9 cellular contexts compared by ENCODE assay signal in genomic region chr15:101070502-101071273, GRCh38.
DNase-seq lines count a peak whose midpoint lies in the region; ATAC-seq and TF ChIP-seq lines count a peak whose summit lies in the region.
"Had no signal": no experiment of that assay in that cellular context is flagged by ENCODE, and none has a peak within 500 bp of the region (broad histone marks: within the 10 kb centered on the region; RNA-seq: fewer than 3 reads in every experiment).

No MANE protein-coding gene starts in this region.

- no peak for TF ChIP-seq POLR2A in upper lobe of left lung (IDR thresholded peaks at IDR 0.05)

- WGBS in upper lobe of left lung, 2 donors = 57 to 63% methylated on average over 6 of the region's 6 CpGs

- no peaks in the 10 kb centered on the region for H3K4me1 Mint-ChIP-seq in natural killer cell treated with Interleukin-12 subunit alpha and Interleukin-12 subunit beta and Interleukin-15 and Interleukin-18, amount 100 ng/mL, for 72 hours (ENCODE audit: low read depth in 2 of 2)
- H3K4me1 Mint-ChIP-seq: central memory CD8-positive, alpha-beta T cell had no signal

- H3K27me3 ChIP-seq in A673 (replicated peaks; ENCODE audit: insufficient read depth, low read depth, low read length, poor library complexity) (no peaks in the 10 kb centered on the region), HUES6 (ENCODE audit: control insufficient read depth, insufficient read depth, low read length) (no peaks in the 10 kb centered on the region), adipocyte (replicated peaks; ENCODE audit: control insufficient read depth, insufficient read depth, low read length) (no peaks in the 10 kb centered on the region), iPS-18a (ENCODE audit: control insufficient read depth, insufficient read depth, low read length) (no peaks in the 10 kb centered on the region), upper lobe of left lung (no peaks in the 10 kb centered on the region)

- CTCF ChIA-PET in A673 (lab: Charles Lee) = interaction anchor here (0.7 kb wide), 1 partner anchor 9 kb away, joined by 6 read pairs; no protein-coding TSS in a partner anchor

- peak in 1 of 2 donors; percentile 76 for ATAC-seq in upper lobe of left lung (ENCODE audit: low FRiP score in 2 of 2)
- no peak for ATAC-seq in natural killer cell treated with Interleukin-12 subunit alpha and Interleukin-12 subunit beta and Interleukin-15 and Interleukin-18, amount 100 ng/mL, for 72 hours

- H3K9me3 ChIP-seq in A673 (ENCODE audit: low read depth, low read length, poor library complexity, severe bottlenecking) (no peaks in the 10 kb centered on the region), HUES6 (ENCODE audit: control insufficient read depth, insufficient read depth, low read depth, low read length) (peaks cover 3% of the 10 kb centered on the region; the same call in 1 of the 2 replicates), adipocyte (ENCODE audit: control insufficient read depth, low read length) (no peaks in the 10 kb centered on the region), iPS-18a (ENCODE audit: control insufficient read depth, low read depth, low read length) (no peaks in the 10 kb centered on the region), upper lobe of left lung (no peaks in the 10 kb centered on the region)

- no peaks in the 10 kb centered on the region for H3K36me3 Mint-ChIP-seq in natural killer cell treated with Interleukin-12 subunit alpha and Interleukin-12 subunit beta and Interleukin-15 and Interleukin-18, amount 100 ng/mL, for 72 hours

- H3K4me3 ChIP-seq in A673 (ENCODE audit: low read depth, low read length, poor library complexity, severe bottlenecking) (no peak overlapping the region), HUES6 (ENCODE audit: low read depth, low read length) (no peak overlapping the region), adipocyte (ENCODE audit: low read length) (no peak overlapping the region), iPS-18a (ENCODE audit: low read length) (no peak overlapping the region), upper lobe of left lung (no peak overlapping the region)

- intact Hi-C loops in A673 (cut with micrococcal nuclease; ENCODE audit: unreplicated experiment) = no loop called here

- H3K36me3 ChIP-seq in A673 (ENCODE audit: insufficient read depth, low read length, poor library complexity, severe bottlenecking) (no peaks in the 10 kb centered on the region), HUES6 (ENCODE audit: control insufficient read depth, insufficient read depth, low read length) (no peaks in the 10 kb centered on the region), adipocyte (ENCODE audit: control insufficient read depth, insufficient read depth, low read length, severe bottlenecking) (peaks cover 12% of the 10 kb centered on the region), iPS-18a (ENCODE audit: control insufficient read depth, low read depth, low read length) (no peaks in the 10 kb centered on the region), upper lobe of left lung (peaks cover 0 to 13% (median 5%) of the 10 kb centered on the region in 4 donors)

- peak overlapping the region; percentile 52 for H3K27ac ChIP-seq in A673 (ENCODE audit: low read depth, low read length, poor library complexity, severe bottlenecking)
- peak overlapping the region; percentile 99 for H3K27ac ChIP-seq in HUES6 (ENCODE audit: low read depth, low read length)
- H3K27ac ChIP-seq in iPS-18a (ENCODE audit: low read length) = peak overlapping the region; percentile 38
- peak overlapping the region; percentile 35 to 67 (median 48) for H3K27ac ChIP-seq in upper lobe of left lung

- peak; percentile 73 for DNase-seq in A673 (ENCODE audit: low spot score)
- peak; percentile 78 for DNase-seq in adipocyte (ENCODE audit: low read depth)
- no peak for DNase-seq in upper lobe of left lung
- DNase-seq in GOT3 (lab: John Stamatoyannopoulos, UW) = no peak
- DNase-seq in activated gamma-delta T cell (lab: John Stamatoyannopoulos, UW) = no peak
- DNase-seq in natural killer cell treated with Interleukin-12 subunit alpha and Interleukin-12 subunit beta and Interleukin-15 and Interleukin-18, amount 100 ng/mL, for 72 hours (ENCODE audit: low spot score) = no peak

- no peaks in the 10 kb centered on the region for H3K9me3 Mint-ChIP-seq in natural killer cell treated with Interleukin-12 subunit alpha and Interleukin-12 subunit beta and Interleukin-15 and Interleukin-18, amount 100 ng/mL, for 72 hours
- H3K9me3 Mint-ChIP-seq: central memory CD8-positive, alpha-beta T cell had no signal

- no TSS peak for BruUV-seq in A673 (replicated peaks; lab: Mats Ljungman, UMichigan)

- H3K9ac ChIP-seq in HUES6 (ENCODE audit: low read length) (peak overlapping the region; percentile 95), adipocyte (ENCODE audit: low read length) (peak overlapping the region; percentile 43), iPS-18a (ENCODE audit: low read length) (peak overlapping the region; percentile 19)

- H3K27me3 Mint-ChIP-seq in natural killer cell treated with Interleukin-12 subunit alpha and Interleukin-12 subunit beta and Interleukin-15 and Interleukin-18, amount 100 ng/mL, for 72 hours = peaks cover 6 to 8% of the 10 kb centered on the region in 2 donors

- H3K27ac Mint-ChIP-seq in natural killer cell treated with Interleukin-12 subunit alpha and Interleukin-12 subunit beta and Interleukin-15 and Interleukin-18, amount 100 ng/mL, for 72 hours = peak overlapping the region in 1 of 2 donors; percentile 19

- peaks cover 10% of the 10 kb centered on the region for H3K4me1 ChIP-seq in A673 (ENCODE audit: insufficient read depth, low read length, poor library complexity, severe bottlenecking)
- H3K4me1 ChIP-seq in HUES6 (ENCODE audit: control insufficient read depth, insufficient read depth, low read length) = peaks cover 63% of the 10 kb centered on the region
- H3K4me1 ChIP-seq in adipocyte (ENCODE audit: control insufficient read depth, insufficient read depth, low read length) = peaks cover 40% of the 10 kb centered on the region
- H3K4me1 ChIP-seq in iPS-18a (ENCODE audit: control insufficient read depth, low read depth, low read length) = peaks cover 39% of the 10 kb centered on the region
- H3K4me1 ChIP-seq in upper lobe of left lung = peaks cover 11 to 20% (median 17%) of the 10 kb centered on the region in 4 donors

- no peak for TF ChIP-seq CTCF in A673 (conservative IDR thresholded peaks at IDR 0.05; ENCODE audit: low read depth, low read length)
- no peak for TF ChIP-seq CTCF in upper lobe of left lung (IDR thresholded peaks at IDR 0.05)

- POLR2A ChIA-PET in A673 (lab: Charles Lee; ENCODE audit: low non-redundant PET) = no interaction called here

- TF ChIP-seq EP300 in upper lobe of left lung (IDR thresholded peaks at IDR 0.05) = no peak

- H3K4me3 Mint-ChIP-seq in natural killer cell treated with Interleukin-12 subunit alpha and Interleukin-12 subunit beta and Interleukin-15 and Interleukin-18, amount 100 ng/mL, for 72 hours = no peak overlapping the region
- H3K4me3 Mint-ChIP-seq: central memory CD8-positive, alpha-beta T cell had no signal

Comparison
In these comparisons a context has a peak if more than half of its experiments do, and no peak if none do; other contexts are left out.
1. DNase-seq: peak in A673 (single experiment) and adipocyte (single experiment); none in upper lobe of left lung (0 of 2), GOT3 (single experiment), activated gamma-delta T cell (single experiment) and natural killer cell treated with Interleukin-12 subunit alpha and Interleukin-12 subunit beta and Interleukin-15 and Interleukin-18, amount 100 ng/mL, for 72 hours (single experiment).
2. H3K27ac ChIP-seq: peak in every context shown above with its lines; median percentile 99 in HUES6; 52 in A673; 48 in upper lobe of left lung; 38 in iPS-18a.
3. H3K9ac ChIP-seq: peak in every context shown above with its lines; median percentile 95 in HUES6; 43 in adipocyte; 19 in iPS-18a.